16 cellular contexts compared by ENCODE assay signal in genomic region chr5:173408946-173409345, GRCh38.
"Had no signal": no experiment of that assay in that cellular context is flagged by ENCODE, and none has a peak within 500 bp of the region (broad histone marks: within the 10 kb centered on the region; RNA-seq: fewer than 3 reads in every experiment).

No MANE protein-coding gene starts in this region.

- H3K9ac ChIP-seq: neural progenitor cell had no signal

- H3K4me1 ChIP-seq: left lung, lower lobe of right lung, neural progenitor cell, stomach had no signal

- FAIRE-seq: small intestine, urothelium cell line had no signal

- H3K9me3 ChIP-seq: gastroesophageal sphincter, left lung, lower lobe of right lung, ovary, stomach had no signal

- DNase-seq: glutamatergic neuron; islet precursor cell; left lung; lower lobe of right lung; nucleus accumbens; ovary; right cardiac atrium; small intestine; stimulated activated CD4-positive, alpha-beta T cell treated with anti-CD3 and anti-CD28 coated beads, Interleukin-12 subunit alpha, Interleukin-12 subunit beta, amount 100 ng/mL, for 4 hours; stimulated activated naive CD4-positive, alpha-beta T cell; stomach; substantia nigra had no signal

- H2AFZ ChIP-seq: neural progenitor cell had no signal

- H3K4me3 ChIP-seq: gastroesophageal sphincter, left lung, lower lobe of right lung, neural progenitor cell, ovary, stomach had no signal

- H3K27ac ChIP-seq: left lung, lower lobe of right lung, neural progenitor cell, ovary, stomach had no signal

- H3K36me3 ChIP-seq: gastroesophageal sphincter, left lung, lower lobe of right lung, neural progenitor cell, ovary, stomach had no signal

- H3K27me3 ChIP-seq: gastroesophageal sphincter, neural progenitor cell, ovary, stomach had no signal

- H3K4me2 ChIP-seq: neural progenitor cell had no signal

- ATAC-seq: gastroesophageal sphincter; left lung; lower lobe of right lung; natural killer cell treated with Interleukin-12 subunit alpha and Interleukin-12 subunit beta and Interleukin-15 and Interleukin-18, amount 100 ng/mL, for 72 hours; right cardiac atrium had no signal
